Comparison of ENCODE assay signal across 32 cellular contexts in genomic region chrX:38847903-38848230, GRCh38.
"Had no signal": no experiment of that assay in that cellular context is flagged by ENCODE, and none has a peak within 500 bp of the region (broad histone marks: within the 10 kb centered on the region; RNA-seq: fewer than 3 reads in every experiment).

No MANE protein-coding gene starts in this region.

- DNase-seq: activated CD4-positive, alpha-beta memory T cell treated with anti-CD3 and anti-CD28 coated beads for 36 hours; activated CD4-positive, alpha-beta T cell treated with anti-CD3 and anti-CD28 coated beads for 36 hours; activated CD4-positive, alpha-beta T cell treated with anti-CD3 and anti-CD28 coated beads, Interleukin-2, amount 10 ng/mL, durations not matched to agents 24 days and 14 days; activated CD4-positive, CD25-positive, alpha-beta regulatory T cell; activated CD4-positive, CD25-positive, alpha-beta regulatory T cell treated with anti-CD3 and anti-CD28 coated beads, Interleukin-2, amount 50 U/mL, for 72 hours; activated CD8-positive, alpha-beta memory T cell treated with anti-CD3 and anti-CD28 coated beads, Interleukin-2, amount 10 ng/mL, durations not matched to agents 7 days and 5 days; activated CD8-positive, alpha-beta memory T cell treated with anti-CD3 and anti-CD28 coated beads, Interleukin-2, amount 50 U/mL, for 4 hours; activated CD8-positive, alpha-beta T cell treated with anti-CD3 and anti-CD28 coated beads, Interleukin-2, amount 10 ng/mL, durations not matched to agents 7 days and 5 days; activated effector memory CD4-positive, alpha-beta T cell treated with anti-CD3 and anti-CD28 coated beads, Interleukin-2, amount 50 U/mL, for 16 hours; activated naive CD4-positive, alpha-beta T cell treated with anti-CD3 and anti-CD28 coated beads for 36 hours; activated naive CD8-positive, alpha-beta T cell treated with anti-CD3 and anti-CD28 coated beads for 36 hours; activated naive CD8-positive, alpha-beta T cell treated with anti-CD3 and anti-CD28 coated beads, Interleukin-2, amount 50 U/mL, for 24 hours; activated T-cell treated with anti-CD3 and anti-CD28 coated beads, Interleukin-2, amount 50 U/mL, for 1 hour; activated T-cell treated with anti-CD3 and anti-CD28 coated beads, Interleukin-2, amount 50 U/mL, for 48 hours; adrenal gland; amygdala; brain microvascular endothelial cell; dermis blood vessel endothelial cell; effector CD4-positive, alpha-beta T cell; effector memory CD8-positive, alpha-beta T cell; foreskin melanocyte; T-helper 1 cell; T-helper 17 cell had no signal

- H3K9me3 Mint-ChIP-seq: activated CD4-positive, alpha-beta memory T cell treated with anti-CD3 and anti-CD28 coated beads for 36 hours; activated naive CD4-positive, alpha-beta T cell treated with anti-CD3 and anti-CD28 coated beads for 36 hours; activated naive CD4-positive, alpha-beta T cell treated with anti-CD3 and anti-CD28 coated beads, Interleukin-2, amount 50 U/mL, for 24 hours; activated naive CD8-positive, alpha-beta T cell treated with anti-CD3 and anti-CD28 coated beads for 36 hours; activated naive CD8-positive, alpha-beta T cell treated with anti-CD3 and anti-CD28 coated beads, Interleukin-2, amount 50 U/mL, for 24 hours; activated T-helper 2 cell treated with anti-CD3 and anti-CD28 coated beads, Interferon-gamma antibody, Interleukin-2, Interleukin-4, amounts not matched to agents 10 μg/mL and 5 μg/mL and 100 μg/mL, durations not matched to agents 14 hours and 24 hours and 36 hours; central memory CD8-positive, alpha-beta T cell; effector memory CD8-positive, alpha-beta T cell had no signal

- H3K4me1 Mint-ChIP-seq: activated CD8-positive, alpha-beta memory T cell treated with anti-CD3 and anti-CD28 coated beads, Interleukin-2, amount 10 ng/mL, durations not matched to agents 7 days and 5 days; central memory CD8-positive, alpha-beta T cell had no signal

- H3K9me3 ChIP-seq: adrenal gland, ascending aorta, esophagus muscularis mucosa, gastroesophageal sphincter had no signal

- H3K36me3 Mint-ChIP-seq: activated CD4-positive, alpha-beta memory T cell treated with anti-CD3 and anti-CD28 coated beads for 36 hours; activated CD8-positive, alpha-beta memory T cell treated with anti-CD3 and anti-CD28 coated beads, Interleukin-2, amount 10 ng/mL, durations not matched to agents 7 days and 5 days; activated naive CD4-positive, alpha-beta T cell treated with anti-CD3 and anti-CD28 coated beads, Interleukin-2, amount 50 U/mL, for 24 hours; activated naive CD8-positive, alpha-beta T cell treated with anti-CD3 and anti-CD28 coated beads for 36 hours had no signal

- H3K4me1 ChIP-seq: adrenal gland, ascending aorta, esophagus muscularis mucosa, gastroesophageal sphincter had no signal

- H3K27me3 ChIP-seq: ascending aorta, brain microvascular endothelial cell, esophagus muscularis mucosa, gastroesophageal sphincter had no signal

- H3K4me3 Mint-ChIP-seq: activated CD4-positive, alpha-beta memory T cell treated with anti-CD3 and anti-CD28 coated beads for 36 hours; activated CD4-positive, alpha-beta T cell treated with anti-CD3 and anti-CD28 coated beads for 36 hours; activated CD4-positive, alpha-beta T cell treated with anti-CD3 and anti-CD28 coated beads, Interleukin-2, amount 10 ng/mL, durations not matched to agents 24 days and 14 days; activated CD8-positive, alpha-beta memory T cell treated with anti-CD3 and anti-CD28 coated beads, Interleukin-2, amount 10 ng/mL, durations not matched to agents 7 days and 5 days; activated CD8-positive, alpha-beta T cell treated with anti-CD3 and anti-CD28 coated beads, Interleukin-2, amount 10 ng/mL, durations not matched to agents 7 days and 5 days; activated naive CD4-positive, alpha-beta T cell treated with anti-CD3 and anti-CD28 coated beads for 36 hours; activated naive CD4-positive, alpha-beta T cell treated with anti-CD3 and anti-CD28 coated beads, Interleukin-2, amount 50 U/mL, for 24 hours; activated naive CD8-positive, alpha-beta T cell treated with anti-CD3 and anti-CD28 coated beads for 36 hours; activated naive CD8-positive, alpha-beta T cell treated with anti-CD3 and anti-CD28 coated beads, Interleukin-2, amount 50 U/mL, for 24 hours; activated T-helper 1 cell treated with anti-CD3 and anti-CD28 coated beads, Interleukin-12 subunit alpha, Interleukin-12 subunit beta, Interleukin-2, Interleukin-4 antibody, amounts not matched to agents 30 ng/mL and 10 ng/mL and 1 ng/mL, durations not matched to agents 14 hours and 24 hours and 36 hours; central memory CD8-positive, alpha-beta T cell; effector memory CD8-positive, alpha-beta T cell; T-helper 17 cell had no signal

- ATAC-seq: activated CD4-positive, alpha-beta T cell treated with anti-CD3 and anti-CD28 coated beads for 36 hours; activated CD8-positive, alpha-beta memory T cell treated with anti-CD3 and anti-CD28 coated beads, Interleukin-2, amount 10 ng/mL, durations not matched to agents 7 days and 5 days; activated CD8-positive, alpha-beta T cell treated with anti-CD3 and anti-CD28 coated beads, Interleukin-2, amount 10 ng/mL, durations not matched to agents 7 days and 5 days; activated naive CD8-positive, alpha-beta T cell treated with anti-CD3 and anti-CD28 coated beads, Interleukin-2, amount 50 U/mL, for 24 hours; effector memory CD8-positive, alpha-beta T cell; gastroesophageal sphincter; T-helper 17 cell had no signal

- H3K27ac Mint-ChIP-seq: activated CD4-positive, alpha-beta memory T cell treated with anti-CD3 and anti-CD28 coated beads for 36 hours; activated CD4-positive, alpha-beta T cell treated with anti-CD3 and anti-CD28 coated beads for 36 hours; activated CD4-positive, alpha-beta T cell treated with anti-CD3 and anti-CD28 coated beads, Interleukin-2, amount 10 ng/mL, durations not matched to agents 24 days and 14 days; activated CD8-positive, alpha-beta memory T cell treated with anti-CD3 and anti-CD28 coated beads, Interleukin-2, amount 10 ng/mL, durations not matched to agents 7 days and 5 days; activated CD8-positive, alpha-beta T cell treated with anti-CD3 and anti-CD28 coated beads, Interleukin-2, amount 10 ng/mL, durations not matched to agents 7 days and 5 days; activated naive CD4-positive, alpha-beta T cell treated with anti-CD3 and anti-CD28 coated beads for 36 hours; activated naive CD4-positive, alpha-beta T cell treated with anti-CD3 and anti-CD28 coated beads, Interleukin-2, amount 50 U/mL, for 24 hours; activated naive CD8-positive, alpha-beta T cell treated with anti-CD3 and anti-CD28 coated beads for 36 hours; activated naive CD8-positive, alpha-beta T cell treated with anti-CD3 and anti-CD28 coated beads, Interleukin-2, amount 50 U/mL, for 24 hours; activated T-helper 1 cell treated with anti-CD3 and anti-CD28 coated beads, Interleukin-12 subunit alpha, Interleukin-12 subunit beta, Interleukin-2, Interleukin-4 antibody, amounts not matched to agents 30 ng/mL and 10 ng/mL and 1 ng/mL, durations not matched to agents 14 hours and 24 hours and 36 hours; activated T-helper 2 cell treated with anti-CD3 and anti-CD28 coated beads, Interferon-gamma antibody, Interleukin-2, Interleukin-4, amounts not matched to agents 10 μg/mL and 5 μg/mL and 100 μg/mL, durations not matched to agents 14 hours and 24 hours and 36 hours; effector memory CD8-positive, alpha-beta T cell; T-helper 17 cell had no signal

- H3K27me3 Mint-ChIP-seq: activated CD4-positive, alpha-beta memory T cell treated with anti-CD3 and anti-CD28 coated beads for 36 hours; activated CD4-positive, alpha-beta T cell treated with anti-CD3 and anti-CD28 coated beads for 36 hours; activated CD4-positive, alpha-beta T cell treated with anti-CD3 and anti-CD28 coated beads, Interleukin-2, amount 10 ng/mL, durations not matched to agents 24 days and 14 days; activated CD8-positive, alpha-beta memory T cell treated with anti-CD3 and anti-CD28 coated beads, Interleukin-2, amount 10 ng/mL, durations not matched to agents 7 days and 5 days; activated naive CD4-positive, alpha-beta T cell treated with anti-CD3 and anti-CD28 coated beads, Interleukin-2, amount 50 U/mL, for 24 hours; activated naive CD8-positive, alpha-beta T cell treated with anti-CD3 and anti-CD28 coated beads for 36 hours; activated naive CD8-positive, alpha-beta T cell treated with anti-CD3 and anti-CD28 coated beads, Interleukin-2, amount 50 U/mL, for 24 hours; central memory CD8-positive, alpha-beta T cell; effector memory CD8-positive, alpha-beta T cell; T-helper 17 cell had no signal

- H3K4me3 ChIP-seq: adrenal gland, ascending aorta, coronary artery, esophagus muscularis mucosa, gastroesophageal sphincter had no signal

- FAIRE-seq: bronchial epithelial cell had no signal

- H3K27ac ChIP-seq: adrenal gland, ascending aorta, brain microvascular endothelial cell, coronary artery, esophagus muscularis mucosa, gastroesophageal sphincter had no signal

- H3K36me3 ChIP-seq: adrenal gland, ascending aorta, brain microvascular endothelial cell, esophagus muscularis mucosa, gastroesophageal sphincter had no signal
